Comparison of ENCODE assay signal across 24 cellular contexts in genomic region chr5:132274050-132274869, GRCh38. TPM values are rescaled to one million over a fixed set of nuclear protein-coding genes. Genes with fewer than 3 reads are reported as not detected.
DNase-seq lines count a peak whose midpoint lies in the region; TF ChIP-seq lines count a peak whose summit lies in the region.
"Had no signal": no experiment of that assay in that cellular context is flagged by ENCODE, and none has a peak within 500 bp of the region (broad histone marks: within the 10 kb centered on the region; RNA-seq: fewer than 3 reads in every experiment).

No MANE protein-coding gene starts in this region.

- H3K9me3 ChIP-seq in duodenal mucosa (ENCODE audit: control insufficient read depth in 1 of 2, low read length in 2 of 2) (no peaks in the 10 kb centered on the region), stomach smooth muscle (ENCODE audit: control insufficient read depth in 2 of 2, low read length in 2 of 2) (no peaks in the 10 kb centered on the region)
- H3K9me3 ChIP-seq: right lobe of liver, thyroid gland had no signal

- POLR2A ChIA-PET in RWPE1 (lab: Yijun Ruan, JAX; ENCODE audit: low non-redundant PET), result no interaction called here

- H3K4me1 ChIP-seq in duodenal mucosa (ENCODE audit: control insufficient read depth in 1 of 2, insufficient read depth in 2 of 2, low read length in 2 of 2) (peaks cover 43 to 48% of the 10 kb centered on the region in 2 donors), stomach smooth muscle (ENCODE audit: control insufficient read depth, insufficient read depth, low read length) (peaks cover 21% of the 10 kb centered on the region)
- H3K4me1 ChIP-seq: right lobe of liver had no signal

- no peak for DNase-seq in RWPE1 (ENCODE audit: low spot score)
- peak; percentile 67 for DNase-seq in mesenteric fat pad (ENCODE audit: low spot score)
- DNase-seq in RPMI8226, result no peak
- no peak for DNase-seq in H4 (ENCODE audit: low spot score)
- DNase-seq in NCI-H774 (lab: John Stamatoyannopoulos, UW), result no peak
- DNase-seq: activated CD4-positive, alpha-beta T cell treated with anti-CD3 and anti-CD28 coated beads for 48 hours; activated naive CD4-positive, alpha-beta T cell treated with anti-CD3 and anti-CD28 coated beads, Interleukin-2, amount 50 U/mL, for 16 hours; CD4-positive, CD25-positive, alpha-beta regulatory T cell; EL; glutamatergic neuron; left cardiac atrium; mesenchymal stem cell; natural killer cell; NCI-H1105; NCI-H2029 treated with DMSO at 0.1 percent for 48 hours; NCI-H226; OCI-M1; SIG-M5; stimulated activated CD4-positive, alpha-beta T cell treated with anti-CD3 and anti-CD28 coated beads, Interleukin-15, amount 100 ng/mL, for 24 hours; stimulated activated naive CD8-positive, alpha-beta T cell treated with anti-CD3 and anti-CD28 coated beads, Interleukin-15, Interleukin-2, amounts not matched to agents 100 U/mL and 50 U/mL, for 24 hours had no signal

- no peaks in the 10 kb centered on the region for H3K36me3 ChIP-seq in duodenal mucosa (ENCODE audit: control insufficient read depth in 1 of 2, insufficient read depth in 2 of 2, low read length in 2 of 2)
- peaks cover 18 to 25% of the 10 kb centered on the region in 2 donors for H3K36me3 ChIP-seq in stomach smooth muscle (ENCODE audit: control insufficient read depth in 2 of 2, insufficient read depth in 2 of 2, low read length in 2 of 2)
- H3K36me3 ChIP-seq: right lobe of liver, thyroid gland had no signal

- H3K9ac ChIP-seq in duodenal mucosa (ENCODE audit: low read depth in 1 of 2, low read length in 2 of 2) (peak overlapping the region; percentile 34 to 57), stomach smooth muscle (ENCODE audit: low read length in 2 of 2) (no peak overlapping the region)

- H3K4me3 ChIP-seq in duodenal mucosa (ENCODE audit: low read depth in 1 of 2, low read length in 2 of 2), result peak overlapping the region in 1 of 2 donors; percentile 17
- no peak overlapping the region for H3K4me3 ChIP-seq in stomach smooth muscle (ENCODE audit: low read length in 2 of 2)
- H3K4me3 ChIP-seq: right lobe of liver, thyroid gland had no signal

- H3K27ac ChIP-seq in RWPE1, result peak overlapping the region; percentile 62
- peak overlapping the region; percentile 20 for H3K27ac ChIP-seq in duodenal mucosa (ENCODE audit: low read depth, low read length)
- H3K27ac ChIP-seq in stomach smooth muscle (ENCODE audit: low read length), result peak overlapping the region; percentile 37
- H3K27ac ChIP-seq: right lobe of liver, thyroid gland had no signal

- CTCF ChIA-PET in RWPE1 (lab: Yijun Ruan, JAX), result interaction anchor here (0.6 to 0.7 kb wide), 2 partner anchors 95 to 1615 kb away, joined by 3 to 5 read pairs; no protein-coding TSS in a partner anchor

- H3K27me3 ChIP-seq in duodenal mucosa (ENCODE audit: control insufficient read depth in 1 of 2, insufficient read depth in 2 of 2, low read length in 2 of 2) (no peaks in the 10 kb centered on the region), stomach smooth muscle (ENCODE audit: control insufficient read depth in 1 of 2, insufficient read depth in 2 of 2, low read length in 2 of 2) (no peaks in the 10 kb centered on the region)
- H3K27me3 ChIP-seq: right lobe of liver, thyroid gland had no signal

- TF ChIP-seq CTCF in RWPE1 (conservative IDR thresholded peaks at IDR 0.05; ENCODE audit: low read depth), result no peak

RNA-seq across cellular contexts. Expression of gene PDLIM4, which starts 16.8 kb away (rescaled TPM):
- total RNA-seq in mesenteric fat pad, result 23.1 TPM
- 79.8 and 96.0 TPM in 2 replicates for total RNA-seq in H4 (2014; rRNA removed; shearing (Covaris generic))
- total RNA-seq: CD4-positive, CD25-positive, alpha-beta regulatory T cell; natural killer cell had no signal

RNA-seq across cellular contexts. Expression of gene SLC22A4, which starts 19.9 kb away (rescaled TPM):
- total RNA-seq in mesenteric fat pad, result 5.4 TPM
- total RNA-seq in H4 (2014; rRNA removed; shearing (Covaris generic)), result 4.2 and 5.1 TPM in 2 replicates
- total RNA-seq: CD4-positive, CD25-positive, alpha-beta regulatory T cell had no signal

RNA-seq across cellular contexts. Expression of gene P4HA2, which starts 46.6 kb away (rescaled TPM):
- 15.7 TPM for total RNA-seq in mesenteric fat pad
- 83.5 and 85.5 TPM in 2 replicates for total RNA-seq in H4 (2014; rRNA removed; shearing (Covaris generic))
- total RNA-seq: CD4-positive, CD25-positive, alpha-beta regulatory T cell had no signal

Comparison
In these comparisons a context has a peak if more than half of its experiments do, and no peak if none do; other contexts are left out.
1. H3K9ac ChIP-seq: peak in duodenal mucosa (2 of 2); none in stomach smooth muscle (0 of 2).
2. Peak in every context shown above with its lines, with median percentiles within 50 percentile points of each other: H3K27ac ChIP-seq.